Comparison of ENCODE assay signal across 23 cellular contexts in genomic region chr6:115729036-115729435, GRCh38.
DNase-seq lines count a peak whose midpoint lies in the region; TF ChIP-seq lines count a peak whose summit lies in the region.
"Had no signal": no experiment of that assay in that cellular context is flagged by ENCODE, and none has a peak within 500 bp of the region (broad histone marks: within the 10 kb centered on the region; RNA-seq: fewer than 3 reads in every experiment).

No MANE protein-coding gene starts in this region.

- no peaks in the 10 kb centered on the region for H3K79me1 ChIP-seq in trophoblast cell (ENCODE audit: low read length)

- H3K4me3 ChIP-seq in trophoblast cell (ENCODE audit: low read depth, low read length) (no peak overlapping the region), stomach (no peak overlapping the region)
- H3K4me3 ChIP-seq: HAP-1 had no signal

- WGBS in trophoblast cell (ENCODE audit: extremely low coverage, insufficient coverage, insufficient read length), result no CpG with 5 or more reads among the region's 5 CpGs
- WGBS in stomach, 5 donors, result 83 to 100% (median 90%) methylated on average over 2 to 5 of the region's 5 CpGs

- no peak overlapping the region for H3K4ac ChIP-seq in trophoblast cell (ENCODE audit: low read depth, low read length)

- H2BK120ac ChIP-seq in trophoblast cell (ENCODE audit: insufficient read depth, low read length, poor library complexity), result no peak overlapping the region

- DNase-seq in ELF-1 (ENCODE audit: low read depth, low spot score), result peak; percentile 84
- peak; percentile 100 for DNase-seq in RPMI7951 (ENCODE audit: low read depth)
- DNase-seq in chondrocyte (ENCODE audit: low spot score), result peak; percentile 37
- DNase-seq in trophoblast cell, result peak; percentile 3 to 40
- no peak for DNase-seq in stomach
- no peak for DNase-seq in endothelial cell (ENCODE audit: low spot score)
- no peak for DNase-seq in osteocyte (ENCODE audit: extremely low spot score, unreplicated experiment)
- no peak for DNase-seq in NCI-H2029 (lab: John Stamatoyannopoulos, UW)
- DNase-seq: AML-193, COR-L47, DMS 273 treated with DMSO at 0.1 percent for 48 hours, DND-41, Karpas-422, MM.1S, NCI-H1092, NCI-H146, NCI-H510A, NCI-H748 treated with DMSO at 0.1 percent for 48 hours, OCI-M1, RPMI8226, SIG-M5 had no signal

- no peak for TF ChIP-seq CTCF in chondrocyte (IDR thresholded peaks at IDR 0.05)
- TF ChIP-seq CTCF in stomach (IDR thresholded peaks at IDR 0.05), result no peak
- no peak for TF ChIP-seq CTCF in endothelial cell (IDR thresholded peaks at IDR 0.05; ENCODE audit: unreplicated experiment)
- no peak for TF ChIP-seq CTCF in osteocyte (IDR thresholded peaks at IDR 0.05)

- H3K36me3 ChIP-seq in trophoblast cell (ENCODE audit: control insufficient read depth in 1 of 2, insufficient read depth in 2 of 2, low read length in 2 of 2) (no peaks in the 10 kb centered on the region), stomach (no peaks in the 10 kb centered on the region)
- H3K36me3 ChIP-seq: HAP-1 had no signal

- no peak for TF ChIP-seq EP300 in stomach (IDR thresholded peaks at IDR 0.05)

- H3K27me3 Mint-ChIP-seq in chondrocyte (ENCODE audit: low read depth) (no peaks in the 10 kb centered on the region), endothelial cell (ENCODE audit: unreplicated experiment) (no peaks in the 10 kb centered on the region), osteocyte (ENCODE audit: unreplicated experiment) (no peaks in the 10 kb centered on the region)
- H3K27me3 Mint-ChIP-seq: IgD-negative memory B cell had no signal

- H4K91ac ChIP-seq in trophoblast cell (ENCODE audit: low read depth, low read length), result no peak overlapping the region

- intact Hi-C loops in stomach (cut with DNase I; ENCODE audit: low total_unique reads), result no loop called here

- no peaks in the 10 kb centered on the region for H3K36me3 Mint-ChIP-seq in chondrocyte (ENCODE audit: low read depth)
- H3K36me3 Mint-ChIP-seq in endothelial cell (ENCODE audit: low read depth, unreplicated experiment), result no peaks in the 10 kb centered on the region
- H3K36me3 Mint-ChIP-seq in osteocyte (ENCODE audit: unreplicated experiment), result no peaks in the 10 kb centered on the region

- H3K4me1 ChIP-seq in trophoblast cell (ENCODE audit: control insufficient read depth in 1 of 2, insufficient read depth in 2 of 2, low read length in 2 of 2), result peaks cover 3 to 5% of the 10 kb centered on the region in 2 experiments
- no peaks in the 10 kb centered on the region for H3K4me1 ChIP-seq in stomach
- H3K4me1 ChIP-seq: HAP-1 had no signal

- peaks cover 1% of the 10 kb centered on the region for H3K9me3 ChIP-seq in trophoblast cell (ENCODE audit: insufficient read depth, low read depth, low read length)
- no peaks in the 10 kb centered on the region for H3K9me3 ChIP-seq in stomach
- H3K9me3 ChIP-seq: HAP-1 had no signal

- H3K27ac Mint-ChIP-seq in chondrocyte (ENCODE audit: unreplicated experiment), result no peak overlapping the region
- H3K27ac Mint-ChIP-seq in endothelial cell (ENCODE audit: unreplicated experiment), result no peak overlapping the region
- no peak overlapping the region for H3K27ac Mint-ChIP-seq in osteocyte (ENCODE audit: unreplicated experiment)
- H3K27ac Mint-ChIP-seq: IgD-negative memory B cell had no signal

- H3K9me3 Mint-ChIP-seq in chondrocyte (ENCODE audit: low read depth) (peaks cover 2% of the 10 kb centered on the region), endothelial cell (ENCODE audit: unreplicated experiment) (no peaks in the 10 kb centered on the region), osteocyte (ENCODE audit: unreplicated experiment) (peaks cover 18% of the 10 kb centered on the region)

- no peak overlapping the region for H2BK12ac ChIP-seq in trophoblast cell (ENCODE audit: low read length)

- no peak overlapping the region for H2AFZ ChIP-seq in trophoblast cell (ENCODE audit: insufficient read depth, low read length, poor library complexity)

- no peak overlapping the region for H3K14ac ChIP-seq in trophoblast cell (ENCODE audit: low read length)

- H3K79me2 ChIP-seq in trophoblast cell (ENCODE audit: control insufficient read depth, insufficient read depth, low read length, poor library complexity), result no peaks in the 10 kb centered on the region

- H3K18ac ChIP-seq in trophoblast cell (ENCODE audit: low read length), result no peak overlapping the region

- no peak overlapping the region for H2BK5ac ChIP-seq in trophoblast cell (ENCODE audit: low read depth, low read length, poor library complexity)

- no peak overlapping the region for H3K9ac ChIP-seq in trophoblast cell (ENCODE audit: low read length)

- H3K27me3 ChIP-seq in trophoblast cell (ENCODE audit: insufficient read depth, low read length), result no peaks in the 10 kb centered on the region
- H3K27me3 ChIP-seq in stomach, result no peaks in the 10 kb centered on the region

- H3K27ac ChIP-seq in trophoblast cell (ENCODE audit: low read depth, low read length) (no peak overlapping the region), stomach (no peak overlapping the region)

- peaks cover 7% of the 10 kb centered on the region for H3K4me1 Mint-ChIP-seq in chondrocyte (ENCODE audit: low read depth)
- H3K4me1 Mint-ChIP-seq in endothelial cell (ENCODE audit: unreplicated experiment), result peaks cover 2% of the 10 kb centered on the region
- peaks cover 13% of the 10 kb centered on the region for H3K4me1 Mint-ChIP-seq in osteocyte (ENCODE audit: unreplicated experiment)
- H3K4me1 Mint-ChIP-seq: IgD-negative memory B cell had no signal

- no peak overlapping the region for H4K12ac ChIP-seq in trophoblast cell (ENCODE audit: low read depth, low read length)

- no peak overlapping the region for H3K23ac ChIP-seq in trophoblast cell (ENCODE audit: low read length)

- no peak overlapping the region for H3K4me2 ChIP-seq in trophoblast cell (ENCODE audit: low read length)

- H2AK5ac ChIP-seq in trophoblast cell (ENCODE audit: low read length), result no peak overlapping the region

- no peak overlapping the region for H3K4me3 Mint-ChIP-seq in chondrocyte (ENCODE audit: unreplicated experiment)
- no peak overlapping the region for H3K4me3 Mint-ChIP-seq in endothelial cell (ENCODE audit: unreplicated experiment)
- H3K4me3 Mint-ChIP-seq in osteocyte (ENCODE audit: unreplicated experiment), result no peak overlapping the region
- H3K4me3 Mint-ChIP-seq: IgD-negative memory B cell had no signal

- no peak overlapping the region for H4K8ac ChIP-seq in trophoblast cell (ENCODE audit: low read depth, low read length)

- TF ChIP-seq POLR2A in stomach (IDR thresholded peaks at IDR 0.05), result no peak

Comparison
In these comparisons a context has a peak if more than half of its experiments do, and no peak if none do; other contexts are left out.
1. DNase-seq: peak in ELF-1 (single experiment), RPMI7951 (single experiment), chondrocyte (single experiment) and trophoblast cell (2 of 2); none in stomach (single experiment), endothelial cell (single experiment), osteocyte (single experiment) and NCI-H2029 (single experiment).